Comparison of ENCODE assay signal across 18 cellular contexts in genomic region chr5:89055011-89055704, GRCh38.
"Had no signal": no experiment of that assay in that cellular context is flagged by ENCODE, and none has a peak within 500 bp of the region (broad histone marks: within the 10 kb centered on the region; RNA-seq: fewer than 3 reads in every experiment).

No MANE protein-coding gene starts in this region.

- H3K4me3 Mint-ChIP-seq: effector memory CD8-positive, alpha-beta T cell; naive thymus-derived CD4-positive, alpha-beta T cell; nephron; neural progenitor cell; stimulated activated effector memory CD8-positive, alpha-beta T cell treated with anti-CD3 and anti-CD28 coated beads, Interleukin-12 subunit alpha, Interleukin-12 subunit beta, amount 100 ng/mL, for 72 hours had no signal

- H3K4me1 Mint-ChIP-seq: naive thymus-derived CD4-positive, alpha-beta T cell; nephron; neural progenitor cell; stimulated activated effector memory CD8-positive, alpha-beta T cell treated with anti-CD3 and anti-CD28 coated beads, Interleukin-12 subunit alpha, Interleukin-12 subunit beta, amount 100 ng/mL, for 72 hours had no signal

- H3K36me3 Mint-ChIP-seq: neural progenitor cell; stimulated activated effector memory CD8-positive, alpha-beta T cell treated with anti-CD3 and anti-CD28 coated beads, Interleukin-12 subunit alpha, Interleukin-12 subunit beta, amount 100 ng/mL, for 72 hours had no signal

- H3K27ac Mint-ChIP-seq: effector memory CD8-positive, alpha-beta T cell; naive thymus-derived CD4-positive, alpha-beta T cell; neural progenitor cell; stimulated activated effector memory CD8-positive, alpha-beta T cell treated with anti-CD3 and anti-CD28 coated beads, Interleukin-12 subunit alpha, Interleukin-12 subunit beta, amount 100 ng/mL, for 72 hours had no signal

- H3K27me3 Mint-ChIP-seq: effector memory CD8-positive, alpha-beta T cell had no signal

- DNase-seq: cortex of kidney; effector memory CD8-positive, alpha-beta T cell; gastrocnemius medialis; heart left ventricle; kidney; left lung; mesenchymal stem cell; midbrain; naive thymus-derived CD4-positive, alpha-beta T cell; sigmoid colon; stimulated activated CD4-positive, alpha-beta T cell treated with anti-CD3 and anti-CD28 coated beads, Interleukin-2, amount 100 ng/mL, for 24 hours; stimulated activated CD4-positive, alpha-beta T cell treated with anti-CD3 and anti-CD28 coated beads, Interleukin-4, amount 100 ng/mL, for 24 hours; stimulated activated naive CD4-positive, alpha-beta T cell treated with Interleukin-2 at 50 U/mL for 16 hours; stomach; thyroid gland had no signal

- ATAC-seq: effector memory CD8-positive, alpha-beta T cell; gastrocnemius medialis; heart left ventricle; left lung; naive thymus-derived CD4-positive, alpha-beta T cell; stimulated activated effector memory CD8-positive, alpha-beta T cell treated with anti-CD3 and anti-CD28 coated beads, Interleukin-12 subunit alpha, Interleukin-12 subunit beta, amount 100 ng/mL, for 72 hours had no signal
